Comparison of ENCODE assay signal across 1 cellular context in genomic region chr1:62180054-62180453, GRCh38.
TF ChIP-seq lines count a peak whose summit lies in the region.

No MANE protein-coding gene starts in this region.

TF ChIP-seq in SK-N-SH, 30 proteins besides CTCF, POLR2A, EP300 and RAD21:
- TF ChIP-seq FOXJ3 (CRISPR knock-in tag; IDR thresholded peaks at IDR 0.05): peak; percentile 33; the same call in 1 of the 2 replicates
- TF ChIP-seq GATA2 (CRISPR knock-in tag; IDR thresholded peaks at IDR 0.05): peak; percentile 75
